7 cellular contexts compared by ENCODE assay signal in the genomic region with DNA sequence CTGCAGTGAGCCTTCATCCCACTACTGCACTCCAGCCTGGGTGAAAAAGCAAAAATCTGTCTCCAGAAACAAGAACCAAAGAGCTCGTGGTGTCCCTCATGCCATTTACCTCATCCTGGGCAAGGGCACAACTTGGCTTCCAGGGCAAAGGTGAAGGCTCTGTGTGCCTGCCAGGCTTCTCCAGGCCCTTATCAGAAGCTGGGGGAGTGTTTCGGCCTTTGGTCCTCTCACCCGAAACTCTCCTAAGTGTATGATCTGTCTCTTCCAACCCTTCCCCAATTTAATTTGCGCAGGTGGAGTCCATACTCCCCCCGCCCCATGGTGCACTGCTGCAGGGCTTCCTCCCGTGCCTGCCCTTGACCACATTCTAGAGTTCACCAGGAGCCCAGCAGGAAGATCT. TPM values are rescaled to one million over a fixed set of nuclear protein-coding genes. Genes with fewer than 3 reads are reported as not detected.
A peak's percentile ranks its signal among the peaks of the same experiment; 100 is the strongest.
DNase-seq lines count a peak whose midpoint lies in the region; ATAC-seq and TF ChIP-seq lines count a peak whose summit lies in the region.
"Had no signal": no experiment of that assay in that cellular context is flagged by ENCODE, and none has a peak within 500 bp of the region (broad histone marks: within the 10 kb centered on the region; RNA-seq: fewer than 3 reads in every experiment).

No MANE protein-coding gene starts in this region.

- peaks cover 20% of the 10 kb centered on the region for H3K36me3 ChIP-seq in mammary epithelial cell (ENCODE audit: insufficient read depth, low read length)

- H3K79me2 ChIP-seq in H9 (ENCODE audit: insufficient read depth, low read length), result no peaks in the 10 kb centered on the region
- peaks cover 85% of the 10 kb centered on the region for H3K79me2 ChIP-seq in mammary epithelial cell (ENCODE audit: insufficient read depth, low read length)

- no peak overlapping the region for H3K23ac ChIP-seq in H9 (ENCODE audit: insufficient read length, low read depth, low read length)

- H3K27me3 ChIP-seq in H9 (ENCODE audit: insufficient read depth, low read length) (no peaks in the 10 kb centered on the region), mammary epithelial cell (ENCODE audit: insufficient read depth, low read length) (no peaks in the 10 kb centered on the region)

- no peak overlapping the region for H3T11ph ChIP-seq in H9 (ENCODE audit: low read length)

- H4K20me1 ChIP-seq in H9 (ENCODE audit: control insufficient read depth, insufficient read depth, insufficient read length), result no peaks in the 10 kb centered on the region
- H4K20me1 ChIP-seq in mammary epithelial cell (ENCODE audit: insufficient read depth, low read length), result no peaks in the 10 kb centered on the region

- H3K4me3 Mint-ChIP-seq in H9, result peak overlapping the region; percentile 32 to 58; a peak in 3 of 5 replicates
- peak overlapping the region; percentile 95 for H3K4me3 Mint-ChIP-seq in natural killer cell treated with Interleukin-12 subunit alpha and Interleukin-12 subunit beta and Interleukin-15 and Interleukin-18, amount 100 ng/mL, for 72 hours

- no TSS peak for BruUV-seq in mammary epithelial cell (replicated peaks; lab: Mats Ljungman, UMichigan)

- H3K23me2 ChIP-seq in H9 (ENCODE audit: insufficient read length, low read depth, low read length, poor library complexity, severe bottlenecking), result peaks cover 16% of the 10 kb centered on the region

- no peak overlapping the region for H3K4ac ChIP-seq in H9 (ENCODE audit: low read depth, low read length)

- no peak for TF ChIP-seq CTCF in H9 (conservative IDR thresholded peaks at IDR 0.05)
- TF ChIP-seq CTCF in mammary epithelial cell (conservative IDR thresholded peaks at IDR 0.05 in 1 of 2, IDR thresholded peaks at IDR 0.05 in 1 of 2; ENCODE audit: extremely low read depth in 1 of 2, insufficient read depth in 1 of 2, low read depth in 1 of 2, low read length in 2 of 2), result no peak

- in situ Hi-C loops in mammary epithelial cell (cut with MboI; ENCODE audit: low sequenced_read_pairs in 2 of 2), result no loop called here

- no peak for ATAC-seq in natural killer cell treated with Interleukin-12 subunit alpha and Interleukin-12 subunit beta and Interleukin-15 and Interleukin-18, amount 100 ng/mL, for 72 hours
- ATAC-seq in HG03159 (IDR thresholded peaks at IDR 0.05; ENCODE audit: unreplicated experiment) (no peak), GM18505 (IDR thresholded peaks at IDR 0.05; ENCODE audit: unreplicated experiment) (no peak)

- no peak for DNase-seq in H9
- no peak for DNase-seq in mammary epithelial cell
- no peak for DNase-seq in natural killer cell treated with Interleukin-12 subunit alpha and Interleukin-12 subunit beta and Interleukin-15 and Interleukin-18, amount 100 ng/mL, for 72 hours (ENCODE audit: low spot score)
- no peak for DNase-seq in GM19238 (ENCODE audit: insufficient read length, low spot score)

- intact Hi-C loops in mammary epithelial cell (cut with micrococcal nuclease), result no loop called here

- H3K18ac ChIP-seq in H9 (ENCODE audit: insufficient read length, low read depth, low read length), result no peak overlapping the region

- H3K27ac Mint-ChIP-seq in H9, result no peak overlapping the region
- H3K27ac Mint-ChIP-seq in natural killer cell treated with Interleukin-12 subunit alpha and Interleukin-12 subunit beta and Interleukin-15 and Interleukin-18, amount 100 ng/mL, for 72 hours, result peak overlapping the region; percentile 37 to 70

- H3K4me1 ChIP-seq in H9 (ENCODE audit: insufficient read depth, low read length), result no peaks in the 10 kb centered on the region
- H3K4me1 ChIP-seq in mammary epithelial cell (ENCODE audit: insufficient read depth, low read length), result peaks cover 12% of the 10 kb centered on the region

- H3K4me3 ChIP-seq in mammary epithelial cell (replicated peaks in 1 of 3; ENCODE audit: insufficient read depth in 1 of 3, low read depth in 2 of 3, low read length in 3 of 3), result peak overlapping the region; percentile 66 to 94 (median 86)

- no peak overlapping the region for H3K56ac ChIP-seq in H9 (ENCODE audit: insufficient read length, low read depth, low read length)

- H4K5ac ChIP-seq in H9 (ENCODE audit: insufficient read length, low read depth, low read length), result no peak overlapping the region

- no peak overlapping the region for H2AK5ac ChIP-seq in H9 (ENCODE audit: insufficient read length, low read length)

- H2BK5ac ChIP-seq in H9 (ENCODE audit: insufficient read length, low read length), result no peak overlapping the region

- H2BK12ac ChIP-seq in H9 (ENCODE audit: insufficient read length, low read depth, low read length), result no peak overlapping the region

- H3K79me1 ChIP-seq in H9 (ENCODE audit: insufficient read depth, low read depth, low read length, poor library complexity, severe bottlenecking), result no peaks in the 10 kb centered on the region

- WGBS in H9 (ENCODE audit: extremely low coverage, insufficient read length, low lambda C conversion rate), result no CpG with 5 or more reads among the region's 6 CpGs
- WGBS in mammary epithelial cell (ENCODE audit: low coverage, missing lambda C conversion rate), result 85% methylated on average over 6 of the region's 6 CpGs

- CTCF ChIA-PET in mammary epithelial cell (lab: Charles Lee; ENCODE audit: low non-redundant PET), result no interaction called here

- H3K4me2 ChIP-seq in H9 (ENCODE audit: insufficient read depth, insufficient read length, low read length), result no peak overlapping the region
- H3K4me2 ChIP-seq in mammary epithelial cell (ENCODE audit: insufficient read depth, low read depth, low read length), result peak overlapping the region; percentile 93

- peaks cover 13 to 27% of the 10 kb centered on the region in 2 experiments for H3K4me1 Mint-ChIP-seq in H9
- peaks cover 47 to 48% of the 10 kb centered on the region in 2 donors for H3K4me1 Mint-ChIP-seq in natural killer cell treated with Interleukin-12 subunit alpha and Interleukin-12 subunit beta and Interleukin-15 and Interleukin-18, amount 100 ng/mL, for 72 hours (ENCODE audit: low read depth in 2 of 2)

- H3K27ac ChIP-seq in H9 (ENCODE audit: insufficient read length, low read depth, low read length), result no peak overlapping the region
- H3K27ac ChIP-seq in mammary epithelial cell (ENCODE audit: insufficient read depth, low read depth, low read length), result peak overlapping the region; percentile 92

- H3K36me3 Mint-ChIP-seq in H9 (ENCODE audit: insufficient read depth in 1 of 3, low read depth in 3 of 3), result peaks cover 9 to 36% (median 18%) of the 10 kb centered on the region in 3 experiments
- peaks cover 10% of the 10 kb centered on the region for H3K36me3 Mint-ChIP-seq in natural killer cell treated with Interleukin-12 subunit alpha and Interleukin-12 subunit beta and Interleukin-15 and Interleukin-18, amount 100 ng/mL, for 72 hours

- H2AFZ ChIP-seq in H9 (ENCODE audit: low read length) (no peak overlapping the region), mammary epithelial cell (ENCODE audit: low read depth, low read length) (no peak overlapping the region)

- H3K14ac ChIP-seq in H9 (ENCODE audit: insufficient read depth, low read length), result no peak overlapping the region

- no peak overlapping the region for H4K8ac ChIP-seq in H9 (replicated peaks; ENCODE audit: insufficient read length, low read depth, low read length)

- H2BK120ac ChIP-seq in H9 (ENCODE audit: low read depth, low read length, poor library complexity, severe bottlenecking), result no peak overlapping the region

- no peaks in the 10 kb centered on the region for H3K9me3 Mint-ChIP-seq in H9
- no peaks in the 10 kb centered on the region for H3K9me3 Mint-ChIP-seq in natural killer cell treated with Interleukin-12 subunit alpha and Interleukin-12 subunit beta and Interleukin-15 and Interleukin-18, amount 100 ng/mL, for 72 hours

- H2BK20ac ChIP-seq in H9 (ENCODE audit: low read depth, low read length, poor library complexity, severe bottlenecking), result no peak overlapping the region

- H3K9me3 ChIP-seq in H9 (ENCODE audit: control insufficient read depth, low read depth, low read length) (no peaks in the 10 kb centered on the region), mammary epithelial cell (replicated peaks; ENCODE audit: insufficient read depth, low read length) (no peaks in the 10 kb centered on the region)

- dilution Hi-C loops in mammary epithelial cell (cut with HindIII; ENCODE audit: low sequenced_read_pairs), result loop anchor here (5.0 kb wide), 2 partner anchors 39 to 41 kb away; no protein-coding TSS in a partner anchor

- H4K91ac ChIP-seq in H9 (ENCODE audit: insufficient read length, low read depth, low read length), result no peak overlapping the region

- no peaks in the 10 kb centered on the region for H3K27me3 Mint-ChIP-seq in H9 (ENCODE audit: low read depth)
- no peaks in the 10 kb centered on the region for H3K27me3 Mint-ChIP-seq in natural killer cell treated with Interleukin-12 subunit alpha and Interleukin-12 subunit beta and Interleukin-15 and Interleukin-18, amount 100 ng/mL, for 72 hours

- H3K9ac ChIP-seq in H9 (ENCODE audit: extremely low read depth, insufficient read length, low read length) (no peak overlapping the region), mammary epithelial cell (ENCODE audit: insufficient read depth, low read length) (peak overlapping the region; percentile 96)

- H2BK15ac ChIP-seq in H9 (ENCODE audit: low read depth, low read length), result no peak overlapping the region

- TF ChIP-seq POLR2A in GM18505 (IDR thresholded peaks at IDR 0.05; ENCODE audit: borderline replicate concordance, extremely low read depth, insufficient read depth, insufficient read length), result no peak

RNA-seq across cellular contexts. Expression of gene CES2, which starts 1.1 kb away (rescaled TPM):
- total RNA-seq in H9 (2021), result 25.8 and 28.2 TPM in 2 replicates
- total RNA-seq in mammary epithelial cell, result 100 to 1,000 TPM; 110 to 130 TPM
- polyA plus RNA-seq in mammary epithelial cell, result 95.4 TPM
- polyA minus RNA-seq in mammary epithelial cell, result 97.2 TPM
- 10 to 100 TPM; 27.7 to 36.7 TPM for total RNA-seq in natural killer cell treated with Interleukin-12 subunit alpha and Interleukin-12 subunit beta and Interleukin-15 and Interleukin-18, amount 100 ng/mL, for 72 hours

RNA-seq across cellular contexts. Expression of gene CIAO2B, which starts 2.3 kb away (rescaled TPM):
- total RNA-seq in H9 (2021) (83.0 and 85.7 TPM in 2 replicates), mammary epithelial cell (100 to 1,000 TPM in 1 of 2 donors, 10 to 100 TPM in 1; 89.9 to 104 TPM)
- 186 TPM for polyA plus RNA-seq in mammary epithelial cell
- 73.9 TPM for polyA minus RNA-seq in mammary epithelial cell
- total RNA-seq in natural killer cell treated with Interleukin-12 subunit alpha and Interleukin-12 subunit beta and Interleukin-15 and Interleukin-18, amount 100 ng/mL, for 72 hours, result 100 to 1,000 TPM; 147 to 153 TPM

RNA-seq across cellular contexts. Expression of gene RRAD, which starts 11.1 kb away (rescaled TPM):
- total RNA-seq in H9 (2021) (0.44 and 0.72 TPM in 2 replicates), mammary epithelial cell (10 to 100 TPM in 1 of 2 donors, 1 to 10 TPM in 1; 1.9 to 10.3 TPM)
- 1.3 TPM for polyA plus RNA-seq in mammary epithelial cell
- not detected for polyA minus RNA-seq in mammary epithelial cell
- total RNA-seq in natural killer cell treated with Interleukin-12 subunit alpha and Interleukin-12 subunit beta and Interleukin-15 and Interleukin-18, amount 100 ng/mL, for 72 hours, result 10 to 100 TPM in 1 of 2 donors, 1 to 10 TPM in 1; 2.3 to 12.8 TPM

RNA-seq across cellular contexts. Expression of gene CDH16, which starts 17.8 kb away (rescaled TPM):
- not detected in 2 replicates for total RNA-seq in H9 (2021)
- under 1 TPM in 1 of 2 donors, not detected in 1; 0.28 TPM for total RNA-seq in mammary epithelial cell
- 0.45 TPM for polyA plus RNA-seq in mammary epithelial cell
- not detected for polyA minus RNA-seq in mammary epithelial cell
- total RNA-seq in natural killer cell treated with Interleukin-12 subunit alpha and Interleukin-12 subunit beta and Interleukin-15 and Interleukin-18, amount 100 ng/mL, for 72 hours, result not detected
- total RNA-seq: LHCN-M2 had no signal

RNA-seq across cellular contexts. Expression of gene CES3, which starts 24.6 kb away (rescaled TPM):
- total RNA-seq in H9 (2021), result 3.4 and 3.7 TPM in 2 replicates
- 1 to 10 TPM; 1.3 to 3.5 TPM for total RNA-seq in mammary epithelial cell
- 2.0 TPM for polyA plus RNA-seq in mammary epithelial cell
- 2.6 TPM for polyA minus RNA-seq in mammary epithelial cell
- total RNA-seq in natural killer cell treated with Interleukin-12 subunit alpha and Interleukin-12 subunit beta and Interleukin-15 and Interleukin-18, amount 100 ng/mL, for 72 hours, result 1 to 10 TPM in 1 of 2 donors, not detected in 1; 1.6 TPM

Comparison
In these comparisons a context has a peak if more than half of its experiments do, and no peak if none do; other contexts are left out.
1. H3K27ac Mint-ChIP-seq: peak in natural killer cell treated with Interleukin-12 subunit alpha and Interleukin-12 subunit beta and Interleukin-15 and Interleukin-18, amount 100 ng/mL, for 72 hours (2 of 2); none in H9 (0 of 3).